Comparison of ENCODE assay signal across 13 cellular contexts in the genomic region with DNA sequence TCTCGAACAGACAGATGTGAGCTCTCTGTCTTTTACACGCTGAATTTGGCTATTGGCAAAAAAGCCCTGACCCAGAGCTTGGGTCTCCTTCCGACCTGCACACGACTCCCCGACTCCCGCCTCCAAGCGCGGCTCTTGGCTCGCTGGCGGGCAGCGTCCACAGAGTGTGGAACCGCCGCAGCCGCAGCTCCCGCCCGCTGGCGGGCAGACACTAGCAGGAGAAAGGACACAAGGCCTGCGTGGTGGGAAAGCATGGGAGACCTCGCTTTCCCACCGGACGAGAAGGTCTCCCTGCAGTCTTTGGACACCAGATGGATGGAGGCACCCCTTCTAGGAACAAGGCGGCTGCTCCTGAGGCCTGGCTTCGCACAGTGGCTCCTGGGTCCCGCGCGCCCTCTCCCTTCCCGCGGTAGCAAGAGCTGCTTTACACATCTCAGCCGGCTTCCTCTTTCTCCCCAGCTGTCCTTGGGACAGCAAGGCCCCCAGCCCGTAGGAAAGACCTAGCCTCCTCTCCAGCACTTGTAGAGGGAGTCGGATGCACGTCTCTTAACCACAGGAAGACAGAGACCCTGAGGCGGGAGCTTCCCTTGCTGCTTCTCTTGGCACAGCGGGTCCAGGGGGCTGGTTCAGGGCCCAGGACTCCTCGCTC.
DNase-seq lines count a peak whose midpoint lies in the region; ATAC-seq, FAIRE-seq and TF ChIP-seq lines count a peak whose summit lies in the region.
"Had no signal": no experiment of that assay in that cellular context is flagged by ENCODE, and none has a peak within 500 bp of the region (broad histone marks: within the 10 kb centered on the region; RNA-seq: fewer than 3 reads in every experiment).

No MANE protein-coding gene starts in this region.

- H3K27ac Mint-ChIP-seq in activated T-helper 17 cell treated with anti-CD3 and anti-CD28 coated beads, Interleukin-2, amount 50 U/mL, for 72 hours: no peak overlapping the region

- TF ChIP-seq EP300 in HepG2 (IDR thresholded peaks at IDR 0.05; ENCODE audit: low read depth in 2 of 2, low read length in 2 of 2): no peak
- no peak for TF ChIP-seq EP300 in HepG2 (CRISPR knock-in tag; IDR thresholded peaks at IDR 0.05; ENCODE audit: borderline replicate concordance)

- H3K27ac ChIP-seq in liver (ENCODE audit: low read depth in 1 of 2, low read length in 2 of 2) (no peak overlapping the region), HepG2 (ENCODE audit: extremely low read length, insufficient read depth, low read length) (no peak overlapping the region), right lobe of liver (no peak overlapping the region), thoracic aorta (no peak overlapping the region)
- H3K27ac ChIP-seq: HL-60, SJSA1 had no signal

- H3K27me3 ChIP-seq in liver (ENCODE audit: control insufficient read depth in 4 of 4, insufficient read depth in 4 of 4, low read length in 3 of 4) (peaks cover 0 to 7% (median 1%) of the 10 kb centered on the region in 4 donors), HepG2 (ENCODE audit: control insufficient read depth in 1 of 2, insufficient read depth in 2 of 2, low read length in 2 of 2) (peaks cover 0 to 27% of the 10 kb centered on the region in 2 experiments; a peak in 2 of 5 replicates), right lobe of liver (peaks cover 0 to 6% of the 10 kb centered on the region in 2 donors), thoracic aorta (replicated peaks; ENCODE audit: insufficient read depth) (peaks cover 26% of the 10 kb centered on the region)
- H3K27me3 ChIP-seq: SJSA1 had no signal

- BruUV-seq in HepG2 (replicated peaks; lab: Mats Ljungman, UMichigan): no TSS peak

- H3K4me3 ChIP-seq in liver (ENCODE audit: low read depth in 1 of 3, low read length in 3 of 3) (peak overlapping the region in 2 of 3 donors; percentile 15 to 23), HepG2 (replicated peaks in 1 of 3; ENCODE audit: insufficient read depth in 1 of 3, low read depth in 2 of 3, low read length in 3 of 3) (no peak overlapping the region), right lobe of liver (peak overlapping the region in 2 of 3 donors; percentile 4 to 32), thoracic aorta (peak overlapping the region; percentile 42)
- H3K4me3 ChIP-seq: SJSA1 had no signal

- H3K36me3 ChIP-seq in liver (ENCODE audit: control insufficient read depth in 4 of 4, insufficient read depth in 3 of 4, low read depth in 1 of 4, low read length in 3 of 4) (no peaks in the 10 kb centered on the region), HepG2 (replicated peaks in 1 of 2; ENCODE audit: control insufficient read depth in 1 of 2, insufficient read depth in 2 of 2, low read length in 2 of 2) (no peaks in the 10 kb centered on the region), right lobe of liver (no peaks in the 10 kb centered on the region), thoracic aorta (no peaks in the 10 kb centered on the region)
- H3K36me3 ChIP-seq: SJSA1 had no signal

- CTCF ChIA-PET in HepG2 (lab: Yijun Ruan, JAX; ENCODE audit: low intra/inter-chr PET ratio, low total read pairs): no interaction called here

- POLR2A ChIA-PET in HepG2 (lab: Yijun Ruan, JAX): no interaction called here

- in situ Hi-C loops in HepG2 (cut with HindIII; ENCODE audit: extremely low pct_ligation_motif_present, low pct_unique_long_range_greater_than_20kb): no loop called here

- no peak for FAIRE-seq in HepG2 (lab: Jason Lieb, UNC)
- FAIRE-seq: GM18507 had no signal

- TF ChIP-seq RAD21 in liver (IDR thresholded peaks at IDR 0.05) (no peak), HepG2 (CRISPR knock-in tag; IDR thresholded peaks at IDR 0.05) (no peak)

- peaks cover 2 to 9% (median 6%) of the 10 kb centered on the region in 4 donors for H3K9me3 ChIP-seq in liver (ENCODE audit: control insufficient read depth in 4 of 4, low read length in 3 of 4)
- no peaks in the 10 kb centered on the region for H3K9me3 ChIP-seq in HepG2 (ENCODE audit: low read length)
- H3K9me3 ChIP-seq in right lobe of liver: no peaks in the 10 kb centered on the region
- no peaks in the 10 kb centered on the region for H3K9me3 ChIP-seq in thoracic aorta
- H3K9me3 ChIP-seq: Caco-2 had no signal

- H3K4me3 Mint-ChIP-seq in activated T-helper 17 cell treated with anti-CD3 and anti-CD28 coated beads, Interleukin-2, amount 50 U/mL, for 72 hours: peak overlapping the region; percentile 52

- DNase-seq in HepG2 (ENCODE audit: low spot score) (no peak), right lobe of liver (no peak), thoracic aorta (ENCODE audit: low spot score) (no peak), HuH-7 (ENCODE audit: low spot score) (no peak)
- DNase-seq: Caco-2, NCI-H2171 treated with DMSO at 0.1 percent for 48 hours had no signal

- no peaks in the 10 kb centered on the region for H3K79me2 ChIP-seq in HepG2 (ENCODE audit: insufficient read depth, low read length)

- peaks cover 29% of the 10 kb centered on the region for H3K4me1 Mint-ChIP-seq in activated T-helper 17 cell treated with anti-CD3 and anti-CD28 coated beads, Interleukin-2, amount 50 U/mL, for 72 hours

- H4K20me1 ChIP-seq in HepG2 (ENCODE audit: insufficient read depth, low read length): no peaks in the 10 kb centered on the region

- 29% methylated on average over 35 of the region's 35 CpGs for WGBS in liver
- 76% methylated on average over 29 of the region's 35 CpGs for WGBS in HepG2 (ENCODE audit: low lambda C conversion rate)
- WGBS in right lobe of liver (ENCODE audit: insufficient coverage, low coverage, low lambda C conversion rate, missing lambda C conversion rate): no CpG with 5 or more reads among the region's 35 CpGs

- intact Hi-C loops in HepG2 (cut with micrococcal nuclease; ENCODE audit: unreplicated experiment): no loop called here
- intact Hi-C loops in right lobe of liver (cut with DNase I): no loop called here

- H3K9me3 Mint-ChIP-seq in activated T-helper 17 cell treated with anti-CD3 and anti-CD28 coated beads, Interleukin-2, amount 50 U/mL, for 72 hours: no peaks in the 10 kb centered on the region

- no peak overlapping the region for H2AFZ ChIP-seq in HepG2 (ENCODE audit: low read length)

- TF ChIP-seq CTCF in liver (IDR thresholded peaks at IDR 0.05; ENCODE audit: low read depth, low read length, missing input control) (no peak), HepG2 (CRISPR knock-in tag; IDR thresholded peaks at IDR 0.05) (no peak), right lobe of liver (IDR thresholded peaks at IDR 0.05) (no peak), thoracic aorta (IDR thresholded peaks at IDR 0.05) (no peak)

- H3K36me3 Mint-ChIP-seq in activated T-helper 17 cell treated with anti-CD3 and anti-CD28 coated beads, Interleukin-2, amount 50 U/mL, for 72 hours (ENCODE audit: low read depth): peaks cover 12% of the 10 kb centered on the region

- no peak overlapping the region for H3K4me2 ChIP-seq in HepG2 (ENCODE audit: low read depth, low read length)

- ATAC-seq in HepG2: no peak
- no peak for ATAC-seq in activated T-helper 17 cell treated with anti-CD3 and anti-CD28 coated beads, Interleukin-2, amount 50 U/mL, for 72 hours (replicated peaks)
- ATAC-seq in right lobe of liver: peak; percentile 9 to 63 (median 44)
- ATAC-seq in thoracic aorta (ENCODE audit: insufficient number of reproducible peaks, low FRiP score, low read depth): no peak
- ATAC-seq in GM18868 (IDR thresholded peaks at IDR 0.05; ENCODE audit: unreplicated experiment): no peak
- ATAC-seq in HG03196 (IDR thresholded peaks at IDR 0.05; ENCODE audit: unreplicated experiment): no peak

- H3K27me3 Mint-ChIP-seq in activated T-helper 17 cell treated with anti-CD3 and anti-CD28 coated beads, Interleukin-2, amount 50 U/mL, for 72 hours: peaks cover 76% of the 10 kb centered on the region

- H3K9ac ChIP-seq in liver (ENCODE audit: low read depth in 1 of 2, low read length in 2 of 2) (no peak overlapping the region), HepG2 (ENCODE audit: insufficient read depth, low read depth, low read length) (no peak overlapping the region)

- H3K4me1 ChIP-seq in liver (ENCODE audit: control insufficient read depth in 4 of 4, insufficient read depth in 4 of 4, low read length in 3 of 4) (peaks cover 0 to 24% (median 13%) of the 10 kb centered on the region in 4 donors), HepG2 (ENCODE audit: insufficient read depth, low read length) (peaks cover 12% of the 10 kb centered on the region; the same call in 1 of the 2 replicates), right lobe of liver (peaks cover 0 to 6% (median 0%) of the 10 kb centered on the region in 4 donors), thoracic aorta (ENCODE audit: control insufficient read depth in 1 of 2, low read depth in 2 of 2) (peaks cover 7 to 36% of the 10 kb centered on the region in 2 donors)
- H3K4me1 ChIP-seq: Caco-2 had no signal

- TF ChIP-seq POLR2A in HepG2 (IDR thresholded peaks at IDR 0.05; ENCODE audit: insufficient read depth in 1 of 2, low read depth in 2 of 2, low read length in 2 of 2) (no peak), right lobe of liver (IDR thresholded peaks at IDR 0.05) (no peak)

TF ChIP-seq in liver, 16 proteins besides CTCF, POLR2A, EP300 and RAD21 (continues in another document):
- TF ChIP-seq JUND (IDR thresholded peaks at IDR 0.05) (no peak), YY1 (IDR thresholded peaks at IDR 0.05) (no peak), NR2F2 (IDR thresholded peaks at IDR 0.05) (no peak), HNF4A (conservative IDR thresholded peaks at IDR 0.05) (no peak), RXRA (IDR thresholded peaks at IDR 0.05) (no peak)

TF ChIP-seq in HepG2, 621 proteins besides CTCF, POLR2A, EP300 and RAD21:
- no peak for TF ChIP-seq FOSL2 (CRISPR knock-in tag; IDR thresholded peaks at IDR 0.05)
- TF ChIP-seq ZNF207 (IDR thresholded peaks at IDR 0.05; ENCODE audit: borderline replicate concordance): no peak
- no peak for TF ChIP-seq HDAC6 (IDR thresholded peaks at IDR 0.05; ENCODE audit: low read depth, low read length)
- no peak for TF ChIP-seq CAMTA2 (CRISPR knock-in tag; IDR thresholded peaks at IDR 0.05; ENCODE audit: borderline replicate concordance)

Comparison
In these comparisons a context has a peak if more than half of its experiments do, and no peak if none do; other contexts are left out.
1. H3K4me3 ChIP-seq: peak in liver (2 of 3), right lobe of liver (2 of 3) and thoracic aorta (single experiment); none in HepG2 (0 of 3).
2. ATAC-seq: peak in right lobe of liver (4 of 4); none in HepG2 (single experiment), activated T-helper 17 cell treated with anti-CD3 and anti-CD28 coated beads, Interleukin-2, amount 50 U/mL, for 72 hours (single experiment), thoracic aorta (single experiment), GM18868 (single experiment) and HG03196 (single experiment).